In the genomic region with DNA sequence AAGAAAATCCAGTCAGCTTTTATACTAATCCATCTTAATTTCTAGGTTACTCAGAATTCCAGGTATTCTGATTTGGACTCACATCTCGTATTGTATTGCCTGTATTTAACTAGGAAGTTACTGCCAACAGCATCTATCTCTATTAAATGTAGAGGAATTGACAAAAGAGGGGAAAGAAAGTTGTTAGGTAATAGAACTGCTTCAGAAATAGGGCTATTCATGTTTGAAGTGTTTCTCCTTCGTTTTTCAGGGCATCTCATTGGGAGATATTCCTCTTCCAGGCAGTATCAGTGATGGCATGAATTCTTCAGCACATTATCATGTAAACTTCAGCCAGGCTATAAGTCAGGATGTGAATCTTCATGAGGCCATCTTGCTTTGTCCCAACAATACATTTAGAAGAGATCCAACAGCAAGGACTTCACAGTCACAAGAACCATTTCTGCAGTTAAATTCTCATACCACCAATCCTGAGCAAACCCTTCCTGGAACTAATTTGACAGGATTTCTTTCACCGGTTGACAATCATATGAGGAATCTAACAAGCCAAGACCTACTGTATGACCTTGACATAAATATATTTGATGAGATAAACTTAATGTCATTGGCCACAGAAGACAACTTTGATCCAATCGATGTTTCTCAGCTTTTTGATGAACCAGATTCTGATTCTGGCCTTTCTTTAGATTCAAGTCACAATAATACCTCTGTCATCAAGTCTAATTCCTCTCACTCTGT, we compare ENCODE assay signal across 8 cellular contexts. TPM values are rescaled to one million over a fixed set of nuclear protein-coding genes. Genes with fewer than 3 reads are reported as not detected.
DNase-seq lines count a peak whose midpoint lies in the region; ATAC-seq, FAIRE-seq and TF ChIP-seq lines count a peak whose summit lies in the region.
"Not testable (repeated sequence)": the region's sequence is repeated elsewhere in the genome, so short reads cannot be mapped to it uniquely, and the experiment has no call there.

No MANE protein-coding gene starts in this region.

- not testable (repeated sequence) for H3K4me1 ChIP-seq in Karpas-422 (ENCODE audit: low read length)
- peaks cover 12 to 52% of the 10 kb centered on the region in 2 experiments for H3K4me1 ChIP-seq in K562 (replicated peaks in 1 of 2; ENCODE audit: control insufficient read depth in 2 of 2, insufficient read depth in 2 of 2, low read length in 2 of 2)
- peaks cover 30% of the 10 kb centered on the region for H3K4me1 ChIP-seq in HepG2 (ENCODE audit: insufficient read depth, low read length)
- H3K4me1 ChIP-seq in gastrocnemius medialis: peaks cover 38 to 40% of the 10 kb centered on the region in 2 donors

- POLR2A ChIA-PET in activated CD8-positive, alpha-beta T cell treated with anti-CD3 and anti-CD28 coated beads, Interleukin-2, amount 10 ng/mL, durations not matched to agents 7 days and 5 days (lab: Charles Lee): interaction anchor here (0.8 to 6.0 kb wide), 5 partner anchors 9 to 92 kb away, joined by 3 to 39 read pairs (median 3); a partner anchor contains a TSS
- POLR2A ChIA-PET in K562 (lab: Yijun Ruan, JAX): interaction anchor here (0.9 to 5.3 kb wide), 6 partner anchors 11 to 32 kb away, joined by 3 to 23 read pairs (median 4); a partner anchor contains a TSS
- POLR2A ChIA-PET in HepG2 (lab: Yijun Ruan, JAX): interaction anchor here (1.5 kb wide), 1 partner anchor 16 kb away, joined by 6 read pairs; a partner anchor contains a TSS

- TF ChIP-seq RAD21 in K562 (CRISPR knock-in tag; conservative IDR thresholded peaks at IDR 0.05 in 1 of 2, IDR thresholded peaks at IDR 0.05 in 1 of 2); HepG2 (CRISPR knock-in tag; IDR thresholded peaks at IDR 0.05): not testable (repeated sequence)

- H3K27ac Mint-ChIP-seq in activated CD8-positive, alpha-beta T cell treated with anti-CD3 and anti-CD28 coated beads, Interleukin-2, amount 10 ng/mL, durations not matched to agents 7 days and 5 days: peak overlapping the region; percentile 75

- H3K27me3 Mint-ChIP-seq in activated CD8-positive, alpha-beta T cell treated with anti-CD3 and anti-CD28 coated beads, Interleukin-2, amount 10 ng/mL, durations not matched to agents 7 days and 5 days (ENCODE audit: low read depth): not testable (repeated sequence)

- not testable (repeated sequence) for H2AFZ ChIP-seq in Karpas-422 (ENCODE audit: low read length); K562 (ENCODE audit: low read depth, low read length); HepG2 (ENCODE audit: low read length)

- H3K36me3 ChIP-seq in Karpas-422 (ENCODE audit: insufficient read depth, low read length); HepG2 (replicated peaks in 1 of 2; ENCODE audit: control insufficient read depth in 1 of 2, insufficient read depth in 2 of 2, low read length in 2 of 2): not testable (repeated sequence)
- H3K36me3 ChIP-seq in K562 (ENCODE audit: control insufficient read depth, insufficient read depth, low read length) (peaks cover 21% of the 10 kb centered on the region), gastrocnemius medialis (peaks cover 0 to 31% of the 10 kb centered on the region in 2 donors)

- H3K9me1 ChIP-seq in K562 (ENCODE audit: control insufficient read depth, insufficient read depth, low read length): not testable (repeated sequence)

- DNase-seq in A172 (ENCODE audit: low spot score) (peak; percentile 20), Karpas-422 (peak; percentile 46)
- not testable (repeated sequence) for DNase-seq in GM12891 (ENCODE audit: insufficient read length, low spot score); activated CD8-positive, alpha-beta T cell treated with anti-CD3 and anti-CD28 coated beads, Interleukin-2, amount 10 ng/mL, durations not matched to agents 7 days and 5 days; K562 (ENCODE audit: extremely low read depth in 1 of 4, low spot score in 3 of 4); HepG2 (ENCODE audit: low spot score); gastrocnemius medialis

- peaks cover 62% of the 10 kb centered on the region for H3K36me3 Mint-ChIP-seq in activated CD8-positive, alpha-beta T cell treated with anti-CD3 and anti-CD28 coated beads, Interleukin-2, amount 10 ng/mL, durations not matched to agents 7 days and 5 days (ENCODE audit: low read depth)

- 23% methylated on average over 4 of the region's 4 CpGs for WGBS in K562 (ENCODE audit: insufficient coverage, low coverage, missing lambda C conversion rate)
- WGBS in HepG2 (ENCODE audit: low lambda C conversion rate): 96% methylated on average over 4 of the region's 4 CpGs

- H3K4me1 Mint-ChIP-seq in activated CD8-positive, alpha-beta T cell treated with anti-CD3 and anti-CD28 coated beads, Interleukin-2, amount 10 ng/mL, durations not matched to agents 7 days and 5 days (ENCODE audit: low read depth): peaks cover 48% of the 10 kb centered on the region

- H3K9me2 ChIP-seq in Karpas-422 (replicated peaks; ENCODE audit: insufficient read depth, low read length): not testable (repeated sequence)

- H3K4me2 ChIP-seq in Karpas-422 (ENCODE audit: low read depth, low read length, poor library complexity, severe bottlenecking); K562 (ENCODE audit: insufficient read depth, low read length); HepG2 (ENCODE audit: low read depth, low read length): not testable (repeated sequence)

- not testable (repeated sequence) for H3K79me2 ChIP-seq in Karpas-422 (ENCODE audit: low read length); K562 (ENCODE audit: control insufficient read depth, insufficient read depth, low read length); HepG2 (ENCODE audit: insufficient read depth, low read length)

- not testable (repeated sequence) for H3K27me3 ChIP-seq in Karpas-422 (ENCODE audit: low read length); K562 (ENCODE audit: control insufficient read depth in 2 of 2, insufficient read depth in 2 of 2, low read length in 2 of 2); HepG2 (ENCODE audit: control insufficient read depth in 1 of 2, insufficient read depth in 2 of 2, low read length in 2 of 2); gastrocnemius medialis

- FAIRE-seq in GM12891 (lab: Jason Lieb, UNC); K562 (lab: Jason Lieb, UNC); HepG2 (lab: Jason Lieb, UNC): not testable (repeated sequence)

- H4K20me1 ChIP-seq in Karpas-422 (ENCODE audit: insufficient read depth, low read depth, low read length): peaks cover 25% of the 10 kb centered on the region
- not testable (repeated sequence) for H4K20me1 ChIP-seq in K562 (replicated peaks; ENCODE audit: control insufficient read depth, insufficient read depth, low read length)
- H4K20me1 ChIP-seq in HepG2 (ENCODE audit: insufficient read depth, low read length): peaks cover 35% of the 10 kb centered on the region

- H3K4me3 Mint-ChIP-seq in activated CD8-positive, alpha-beta T cell treated with anti-CD3 and anti-CD28 coated beads, Interleukin-2, amount 10 ng/mL, durations not matched to agents 7 days and 5 days: not testable (repeated sequence)

- H3K27ac ChIP-seq in Karpas-422 (ENCODE audit: low read length): not testable (repeated sequence)
- H3K27ac ChIP-seq in K562 (ENCODE audit: extremely low read depth, low read depth, low read length) (peak overlapping the region; percentile 31; the same call in 2 of the 3 replicates), HepG2 (ENCODE audit: extremely low read length, insufficient read depth, low read length) (peak overlapping the region; percentile 7), gastrocnemius medialis (peak overlapping the region in 3 of 4 donors; percentile 33 to 61 (median 58))

- not testable (repeated sequence) for BruUV-seq in K562 (replicated peaks; lab: Mats Ljungman, UMichigan)
- BruUV-seq in HepG2 (replicated peaks; lab: Mats Ljungman, UMichigan): TSS peak; percentile 0

- in situ Hi-C loops in K562 (cut with MboI) (loop anchor here (5.0 kb wide), 1 partner anchor 92 kb away; no protein-coding TSS in a partner anchor), HepG2 (cut with HindIII; ENCODE audit: extremely low pct_ligation_motif_present, low pct_unique_long_range_greater_than_20kb) (loop anchor here (10.0 kb wide), 1 partner anchor 90 kb away; no protein-coding TSS in a partner anchor), gastrocnemius medialis (cut with MboI; ENCODE audit: low sequenced_read_pairs in 4 of 4) (loop anchor here in 2 of 4 donors (25.0 kb wide), 2 partner anchors 322 to 1003 kb away; a partner anchor contains a TSS)

- H3K9ac ChIP-seq in Karpas-422 (ENCODE audit: low read length); K562 (ENCODE audit: insufficient read depth in 1 of 2, low read depth in 2 of 2, low read length in 2 of 2); HepG2 (ENCODE audit: insufficient read depth, low read depth, low read length): not testable (repeated sequence)

- TF ChIP-seq POLR2A in GM12891 (IDR thresholded peaks at IDR 0.05; ENCODE audit: low read depth, low read length) (peak; percentile 69), K562 (conservative IDR thresholded peaks at IDR 0.05) (peak; percentile 14), HepG2 (IDR thresholded peaks at IDR 0.05; ENCODE audit: insufficient read depth in 1 of 2, low read depth in 2 of 2, low read length in 2 of 2) (peak; percentile 4 to 48; a peak in 1 of 4 replicates)
- not testable (repeated sequence) for TF ChIP-seq POLR2A in gastrocnemius medialis (IDR thresholded peaks at IDR 0.05)

- TF ChIP-seq EP300 in K562 (IDR thresholded peaks at IDR 0.05; ENCODE audit: low read length); HepG2 (IDR thresholded peaks at IDR 0.05; ENCODE audit: low read depth in 2 of 2, low read length in 2 of 2); HepG2 (CRISPR knock-in tag; IDR thresholded peaks at IDR 0.05; ENCODE audit: borderline replicate concordance): not testable (repeated sequence)

- not testable (repeated sequence) for H3K4me3 ChIP-seq in Karpas-422 (ENCODE audit: low read length); K562; HepG2 (replicated peaks in 1 of 3; ENCODE audit: insufficient read depth in 1 of 3, low read depth in 2 of 3, low read length in 3 of 3); gastrocnemius medialis

- ATAC-seq in SK-N-SH treated with all-trans-retinoic acid at 6 μM for 48 hours (peak; percentile 0; the same call in 2 of the 3 replicates), HepG2 (0 out of 3 replicates have a peak, but pooled peaks have one; percentile 0)
- not testable (repeated sequence) for ATAC-seq in activated CD8-positive, alpha-beta T cell treated with anti-CD3 and anti-CD28 coated beads, Interleukin-2, amount 10 ng/mL, durations not matched to agents 7 days and 5 days; K562; gastrocnemius medialis

- not testable (repeated sequence) for H3K9me3 Mint-ChIP-seq in activated CD8-positive, alpha-beta T cell treated with anti-CD3 and anti-CD28 coated beads, Interleukin-2, amount 10 ng/mL, durations not matched to agents 7 days and 5 days (ENCODE audit: insufficient read depth)

- H3K9me3 ChIP-seq in Karpas-422 (ENCODE audit: low read length); K562 (replicated peaks; ENCODE audit: control insufficient read depth, insufficient read depth, low read depth, low read length); HepG2 (ENCODE audit: low read length); gastrocnemius medialis: not testable (repeated sequence)

- intact Hi-C loops in K562 (cut with micrococcal nuclease); gastrocnemius medialis (cut with DNase I; ENCODE audit: low total_unique reads): not testable (repeated sequence)
- intact Hi-C loops in HepG2 (cut with micrococcal nuclease; ENCODE audit: unreplicated experiment): loop anchor here (5.0 kb wide), 1 partner anchor 92 kb away; no protein-coding TSS in a partner anchor

- TF ChIP-seq CTCF in K562 (IDR thresholded peaks at IDR 0.05 in 2 of 3, conservative IDR thresholded peaks at IDR 0.05 in 1 of 3; ENCODE audit: insufficient read depth in 2 of 3, low read depth in 1 of 3, low read length in 3 of 3); HepG2 (CRISPR knock-in tag; IDR thresholded peaks at IDR 0.05); gastrocnemius medialis (IDR thresholded peaks at IDR 0.05 in 4 of 5, conservative IDR thresholded peaks at IDR 0.05 in 1 of 5): not testable (repeated sequence)

- CTCF ChIA-PET in activated CD8-positive, alpha-beta T cell treated with anti-CD3 and anti-CD28 coated beads, Interleukin-2, amount 10 ng/mL, durations not matched to agents 7 days and 5 days (lab: Charles Lee): interaction anchor here (1.1 to 4.5 kb wide), 3 partner anchors 92 to 93 kb away, joined by 4 to 37 read pairs (median 9); no protein-coding TSS in a partner anchor
- CTCF ChIA-PET in K562 (lab: Yijun Ruan, JAX; ENCODE audit: low intra/inter-chr PET ratio): interaction anchor here (0.9 kb wide), 1 partner anchor 10 kb away, joined by 3 read pairs; no protein-coding TSS in a partner anchor
- CTCF ChIA-PET in HepG2 (lab: Yijun Ruan, JAX; ENCODE audit: low intra/inter-chr PET ratio, low total read pairs): not testable (repeated sequence)

RNA-seq across cellular contexts. Expression of a gene that starts 16.1 kb away (rescaled TPM):
- total RNA-seq in A172 (2014; rRNA removed; shearing (Covaris generic)): 257 and 324 TPM in 2 replicates
- polyA plus RNA-seq in GM12891 (2012; ENCODE audit: low read depth, missing spikeins): 848 TPM
- 145 and 197 TPM in 2 replicates for total RNA-seq in Karpas-422 (2014; rRNA removed; shearing (Covaris generic); ENCODE audit: low replicate concordance)
- total RNA-seq in activated CD8-positive, alpha-beta T cell treated with anti-CD3 and anti-CD28 coated beads, Interleukin-2, amount 10 ng/mL, durations not matched to agents 7 days and 5 days: 100 to 1,000 TPM; 882 to 899 TPM
- 193 and 905 TPM in 2 replicates for total RNA-seq in K562 (2011; cell fraction: chromatin; rRNA removed; ENCODE audit: low replicate concordance)
- total RNA-seq in K562 (2011; cell fraction: nucleolus; rRNA removed): 107 and 139 TPM in 2 replicates
- total RNA-seq in K562 (2011; cell fraction: nucleoplasm; rRNA removed): 296 and 406 TPM in 2 replicates
- total RNA-seq in K562 (2014; rRNA removed) (604 and 630 TPM in 2 replicates), K562 (2014; rRNA removed; fragmentation: Illumina TruSeq; extraction: Trizol) (728 and 855 TPM in 2 replicates), K562 (2015; rRNA removed; fragmentation: Illumina TruSeq; extraction: Trizol) (730 and 803 TPM in 2 replicates), K562 (2021) (707 and 876 TPM in 2 replicates), HepG2 (2016; rRNA removed; fragmentation: Illumina TruSeq; extraction: Trizol) (412 and 636 TPM in 2 replicates), gastrocnemius medialis (100 to 1,000 TPM; 155 to 242 (median 166) TPM)
- polyA plus RNA-seq in K562 (2011; rRNA removed) (466 and 782 TPM in 2 replicates), K562 (2014; fragmentation: Illumina TruSeq; extraction: Trizol) (1,478 and 1,489 TPM in 2 replicates), K562 (2014; fragmentation: Nextera tagmentation; extraction: Ambion mirVana) (1,000 to 10,000 TPM in 1 of 2 experiments, 100 to 1,000 TPM in 1; 865 to 1,390 TPM), K562 (2014; rRNA removed) (1,850 and 1,989 TPM in 2 replicates), HepG2 (2011; rRNA removed) (144 and 193 TPM in 2 replicates)
- polyA plus RNA-seq in K562 (2011; cell fraction: cytosol; rRNA removed): 112 and 259 TPM in 2 replicates
- 299 and 394 TPM in 2 replicates for polyA plus RNA-seq in K562 (2011; cell fraction: nucleus; rRNA removed)
- polyA plus RNA-seq in K562 (2012): 752 and 1,692 TPM in 2 replicates
- polyA minus RNA-seq in K562 (2011; rRNA and poly(A)+ RNA removed): 654 and 757 TPM in 2 replicates
- 230 and 283 TPM in 2 replicates for polyA minus RNA-seq in K562 (2011; cell fraction: cytosol; rRNA and poly(A)+ RNA removed)
- polyA minus RNA-seq in K562 (2011; cell fraction: nucleus; rRNA and poly(A)+ RNA removed): 153 and 242 TPM in 2 replicates
- total RNA-seq in HepG2 (2016; cell fraction: cytosol; rRNA removed; fragmentation: Illumina TruSeq; extraction: Trizol; ENCODE audit: low read depth): 31.5 and 36.0 TPM in 2 replicates
- total RNA-seq in HepG2 (2016; cell fraction: insoluble cytoplasmic fraction; rRNA removed; fragmentation: Illumina TruSeq; extraction: Trizol): 434 and 632 TPM in 2 replicates
- 69.3 and 71.5 TPM in 2 replicates for total RNA-seq in HepG2 (2016; cell fraction: membrane; rRNA removed; fragmentation: Illumina TruSeq; extraction: Trizol)
- total RNA-seq in HepG2 (2016; cell fraction: nucleus; rRNA removed; fragmentation: Illumina TruSeq; extraction: Trizol): 305 and 307 TPM in 2 replicates
- polyA plus RNA-seq in HepG2 (2011; cell fraction: cytosol; rRNA removed): 105 and 119 TPM in 2 replicates
- 173 and 254 TPM in 2 replicates for polyA plus RNA-seq in HepG2 (2011; cell fraction: nucleus; rRNA removed)
- polyA plus RNA-seq in HepG2 (2012): 348 and 727 TPM in 2 replicates
- polyA plus RNA-seq in HepG2 (2016; cell fraction: cytosol; fragmentation: Illumina TruSeq; extraction: Trizol; ENCODE audit: low read depth): 50.3 and 54.5 TPM in 2 replicates
- 1,958 and 2,163 TPM in 2 replicates for polyA plus RNA-seq in HepG2 (2016; cell fraction: insoluble cytoplasmic fraction; fragmentation: Illumina TruSeq; extraction: Trizol; ENCODE audit: low read depth)
- polyA plus RNA-seq in HepG2 (2016; cell fraction: membrane; fragmentation: Illumina TruSeq; extraction: Trizol; ENCODE audit: low read depth): 95.2 and 104 TPM in 2 replicates
- 1,155 and 1,186 TPM in 2 replicates for polyA plus RNA-seq in HepG2 (2016; cell fraction: nucleus; fragmentation: Illumina TruSeq; extraction: Trizol; ENCODE audit: insufficient read depth, low read depth)
- 47.8 and 128 TPM in 2 replicates for polyA minus RNA-seq in HepG2 (2011; rRNA and poly(A)+ RNA removed; ENCODE audit: low replicate concordance)
- 103 and 153 TPM in 2 replicates for polyA minus RNA-seq in HepG2 (2011; cell fraction: cytosol; rRNA and poly(A)+ RNA removed)
- polyA minus RNA-seq in HepG2 (2011; cell fraction: nucleus; rRNA and poly(A)+ RNA removed): 372 and 389 TPM in 2 replicates

RNA-seq across cellular contexts. Expression of a gene that starts 17.1 kb away (rescaled TPM):
- total RNA-seq in A172 (2014; rRNA removed; shearing (Covaris generic)): 529 and 544 TPM in 2 replicates
- polyA plus RNA-seq in GM12891 (2012; ENCODE audit: low read depth, missing spikeins): 172 TPM
- 111 and 168 TPM in 2 replicates for total RNA-seq in Karpas-422 (2014; rRNA removed; shearing (Covaris generic); ENCODE audit: low replicate concordance)
- 100 to 1,000 TPM; 254 to 269 TPM for total RNA-seq in activated CD8-positive, alpha-beta T cell treated with anti-CD3 and anti-CD28 coated beads, Interleukin-2, amount 10 ng/mL, durations not matched to agents 7 days and 5 days
- total RNA-seq in K562 (2011; cell fraction: chromatin; rRNA removed; ENCODE audit: low replicate concordance): 99.0 and 229 TPM in 2 replicates
- 91.9 and 108 TPM in 2 replicates for total RNA-seq in K562 (2011; cell fraction: nucleolus; rRNA removed)
- 152 and 198 TPM in 2 replicates for total RNA-seq in K562 (2011; cell fraction: nucleoplasm; rRNA removed)
- total RNA-seq in K562 (2014; rRNA removed) (210 and 244 TPM in 2 replicates), K562 (2014; rRNA removed; fragmentation: Illumina TruSeq; extraction: Trizol) (413 and 480 TPM in 2 replicates), K562 (2015; rRNA removed; fragmentation: Illumina TruSeq; extraction: Trizol) (337 and 363 TPM in 2 replicates), K562 (2021) (253 and 256 TPM in 2 replicates), HepG2 (2016; rRNA removed; fragmentation: Illumina TruSeq; extraction: Trizol) (249 and 355 TPM in 2 replicates), gastrocnemius medialis (10 to 100 TPM; 42.0 to 60.1 (median 48.8) TPM)
- polyA plus RNA-seq in K562 (2011; rRNA removed) (293 and 364 TPM in 2 replicates), K562 (2014; fragmentation: Illumina TruSeq; extraction: Trizol) (310 and 328 TPM in 2 replicates), K562 (2014; fragmentation: Nextera tagmentation; extraction: Ambion mirVana) (100 to 1,000 TPM; 198 to 245 TPM), K562 (2014; rRNA removed) (389 and 408 TPM in 2 replicates), HepG2 (2011; rRNA removed) (36.3 and 53.9 TPM in 2 replicates)
- polyA plus RNA-seq in K562 (2011; cell fraction: cytosol; rRNA removed): 75.2 and 113 TPM in 2 replicates
- polyA plus RNA-seq in K562 (2011; cell fraction: nucleus; rRNA removed): 155 and 212 TPM in 2 replicates
- polyA plus RNA-seq in K562 (2012): 208 and 278 TPM in 2 replicates
- polyA minus RNA-seq in K562 (2011; rRNA and poly(A)+ RNA removed): 124 and 155 TPM in 2 replicates
- polyA minus RNA-seq in K562 (2011; cell fraction: cytosol; rRNA and poly(A)+ RNA removed): 51.7 and 53.1 TPM in 2 replicates
- 135 and 212 TPM in 2 replicates for polyA minus RNA-seq in K562 (2011; cell fraction: nucleus; rRNA and poly(A)+ RNA removed)
- total RNA-seq in HepG2 (2016; cell fraction: cytosol; rRNA removed; fragmentation: Illumina TruSeq; extraction: Trizol; ENCODE audit: low read depth): 79.1 and 86.5 TPM in 2 replicates
- total RNA-seq in HepG2 (2016; cell fraction: insoluble cytoplasmic fraction; rRNA removed; fragmentation: Illumina TruSeq; extraction: Trizol): 257 and 354 TPM in 2 replicates
- total RNA-seq in HepG2 (2016; cell fraction: membrane; rRNA removed; fragmentation: Illumina TruSeq; extraction: Trizol): 129 and 141 TPM in 2 replicates
- 151 and 169 TPM in 2 replicates for total RNA-seq in HepG2 (2016; cell fraction: nucleus; rRNA removed; fragmentation: Illumina TruSeq; extraction: Trizol)
- 17.4 and 18.2 TPM in 2 replicates for polyA plus RNA-seq in HepG2 (2011; cell fraction: cytosol; rRNA removed)
- 60.4 and 70.5 TPM in 2 replicates for polyA plus RNA-seq in HepG2 (2011; cell fraction: nucleus; rRNA removed)
- 123 and 165 TPM in 2 replicates for polyA plus RNA-seq in HepG2 (2012)
- polyA plus RNA-seq in HepG2 (2016; cell fraction: cytosol; fragmentation: Illumina TruSeq; extraction: Trizol; ENCODE audit: low read depth): 76.0 and 83.8 TPM in 2 replicates
- polyA plus RNA-seq in HepG2 (2016; cell fraction: insoluble cytoplasmic fraction; fragmentation: Illumina TruSeq; extraction: Trizol; ENCODE audit: low read depth): 424 and 453 TPM in 2 replicates
- polyA plus RNA-seq in HepG2 (2016; cell fraction: membrane; fragmentation: Illumina TruSeq; extraction: Trizol; ENCODE audit: low read depth): 117 TPM in 2 replicates
- polyA plus RNA-seq in HepG2 (2016; cell fraction: nucleus; fragmentation: Illumina TruSeq; extraction: Trizol; ENCODE audit: insufficient read depth, low read depth): 228 and 229 TPM in 2 replicates
- polyA minus RNA-seq in HepG2 (2011; rRNA and poly(A)+ RNA removed; ENCODE audit: low replicate concordance): 10.5 and 24.1 TPM in 2 replicates
- polyA minus RNA-seq in HepG2 (2011; cell fraction: cytosol; rRNA and poly(A)+ RNA removed): 15.5 and 20.0 TPM in 2 replicates
- 110 and 122 TPM in 2 replicates for polyA minus RNA-seq in HepG2 (2011; cell fraction: nucleus; rRNA and poly(A)+ RNA removed)

RNA-seq across cellular contexts. Expression of a gene that starts 32.5 kb away (rescaled TPM):
- total RNA-seq in A172 (2014; rRNA removed; shearing (Covaris generic)): 104 and 110 TPM in 2 replicates
- polyA plus RNA-seq in GM12891 (2012; ENCODE audit: low read depth, missing spikeins): 7.2 TPM
- not detected in 2 replicates for total RNA-seq in Karpas-422 (2014; rRNA removed; shearing (Covaris generic); ENCODE audit: low replicate concordance)
- total RNA-seq in activated CD8-positive, alpha-beta T cell treated with anti-CD3 and anti-CD28 coated beads, Interleukin-2, amount 10 ng/mL, durations not matched to agents 7 days and 5 days: 10 to 100 TPM in 1 of 2 experiments, 1 to 10 TPM in 1; 9.7 to 10.4 TPM
- total RNA-seq in K562 (2011; cell fraction: chromatin; rRNA removed; ENCODE audit: low replicate concordance): 6.9 and 15.2 TPM in 2 replicates
- 7.7 and 8.9 TPM in 2 replicates for total RNA-seq in K562 (2011; cell fraction: nucleolus; rRNA removed)
- total RNA-seq in K562 (2011; cell fraction: nucleoplasm; rRNA removed): 12.5 and 15.0 TPM in 2 replicates
- 9.1 and 14.1 TPM in 2 replicates for total RNA-seq in K562 (2014; rRNA removed)
- 16.2 and 17.0 TPM in 2 replicates for total RNA-seq in K562 (2014; rRNA removed; fragmentation: Illumina TruSeq; extraction: Trizol)
- total RNA-seq in K562 (2015; rRNA removed; fragmentation: Illumina TruSeq; extraction: Trizol): 14.3 and 15.2 TPM in 2 replicates
- 11.8 and 12.2 TPM in 2 replicates for total RNA-seq in K562 (2021)
- 12.4 and 13.7 TPM in 2 replicates for polyA plus RNA-seq in K562 (2011; rRNA removed)
- polyA plus RNA-seq in K562 (2011; cell fraction: cytosol; rRNA removed): 4.6 and 7.2 TPM in 2 replicates
- polyA plus RNA-seq in K562 (2011; cell fraction: nucleus; rRNA removed): 3.7 and 7.1 TPM in 2 replicates
- 7.3 and 11.7 TPM in 2 replicates for polyA plus RNA-seq in K562 (2012)
- 14.4 and 16.9 TPM in 2 replicates for polyA plus RNA-seq in K562 (2014; fragmentation: Illumina TruSeq; extraction: Trizol)
- polyA plus RNA-seq in K562 (2014; fragmentation: Nextera tagmentation; extraction: Ambion mirVana): 1 to 10 TPM; 2.9 to 4.8 TPM
- polyA plus RNA-seq in K562 (2014; rRNA removed): 9.5 and 10.7 TPM in 2 replicates
- polyA minus RNA-seq in K562 (2011; rRNA and poly(A)+ RNA removed): 14.4 and 20.7 TPM in 2 replicates
- 3.3 and 5.5 TPM in 2 replicates for polyA minus RNA-seq in K562 (2011; cell fraction: cytosol; rRNA and poly(A)+ RNA removed)
- polyA minus RNA-seq in K562 (2011; cell fraction: nucleus; rRNA and poly(A)+ RNA removed): 4.0 and 13.1 TPM in 2 replicates
- total RNA-seq in HepG2 (2016; rRNA removed; fragmentation: Illumina TruSeq; extraction: Trizol): 8.8 and 19.4 TPM in 2 replicates
- total RNA-seq in HepG2 (2016; cell fraction: cytosol; rRNA removed; fragmentation: Illumina TruSeq; extraction: Trizol; ENCODE audit: low read depth): 0.53 and 1.2 TPM in 2 replicates
- total RNA-seq in HepG2 (2016; cell fraction: insoluble cytoplasmic fraction; rRNA removed; fragmentation: Illumina TruSeq; extraction: Trizol): 9.2 and 13.8 TPM in 2 replicates
- 2.0 and 3.5 TPM in 2 replicates for total RNA-seq in HepG2 (2016; cell fraction: membrane; rRNA removed; fragmentation: Illumina TruSeq; extraction: Trizol)
- total RNA-seq in HepG2 (2016; cell fraction: nucleus; rRNA removed; fragmentation: Illumina TruSeq; extraction: Trizol): 13.7 and 26.6 TPM in 2 replicates
- 8.9 and 11.4 TPM in 2 replicates for polyA plus RNA-seq in HepG2 (2011; rRNA removed)
- 4.1 and 7.8 TPM in 2 replicates for polyA plus RNA-seq in HepG2 (2011; cell fraction: cytosol; rRNA removed)
- polyA plus RNA-seq in HepG2 (2011; cell fraction: nucleus; rRNA removed): 1.6 and 2.1 TPM in 2 replicates
- polyA plus RNA-seq in HepG2 (2012): 10.7 and 12.2 TPM in 2 replicates
- polyA plus RNA-seq in HepG2 (2016; cell fraction: cytosol; fragmentation: Illumina TruSeq; extraction: Trizol; ENCODE audit: low read depth): 0.64 and 0.67 TPM in 2 replicates
- 8.0 and 8.2 TPM in 2 replicates for polyA plus RNA-seq in HepG2 (2016; cell fraction: insoluble cytoplasmic fraction; fragmentation: Illumina TruSeq; extraction: Trizol; ENCODE audit: low read depth)
- 1.1 and 1.3 TPM in 2 replicates for polyA plus RNA-seq in HepG2 (2016; cell fraction: membrane; fragmentation: Illumina TruSeq; extraction: Trizol; ENCODE audit: low read depth)
- polyA plus RNA-seq in HepG2 (2016; cell fraction: nucleus; fragmentation: Illumina TruSeq; extraction: Trizol; ENCODE audit: insufficient read depth, low read depth): 19.6 and 24.6 TPM in 2 replicates
- 0.07 and 5.9 TPM in 2 replicates for polyA minus RNA-seq in HepG2 (2011; rRNA and poly(A)+ RNA removed; ENCODE audit: low replicate concordance)
- polyA minus RNA-seq in HepG2 (2011; cell fraction: cytosol; rRNA and poly(A)+ RNA removed): 7.8 and 8.8 TPM in 2 replicates
- polyA minus RNA-seq in HepG2 (2011; cell fraction: nucleus; rRNA and poly(A)+ RNA removed): 3.7 and 7.1 TPM in 2 replicates
- total RNA-seq in gastrocnemius medialis: 1 to 10 TPM; 1.1 to 6.2 (median 1.7) TPM
